Comparison of ENCODE assay signal across 8 cellular contexts in genomic region chr14:77498120-77498979, GRCh38. TPM values are rescaled to one million over a fixed set of nuclear protein-coding genes. Genes with fewer than 3 reads are reported as not detected.
DNase-seq lines count a peak whose midpoint lies in the region; ATAC-seq, FAIRE-seq and TF ChIP-seq lines count a peak whose summit lies in the region.

ISM2 (minus strand) TSS chr14:77498816; CDS start chr14:77498793, 23 bp downstream.

- ATAC-seq in GM18861 (IDR thresholded peaks at IDR 0.05; ENCODE audit: unreplicated experiment) (peak; percentile 53), HG03196 (IDR thresholded peaks at IDR 0.05; ENCODE audit: unreplicated experiment) (peak; percentile 65), HG02970 (IDR thresholded peaks at IDR 0.05; ENCODE audit: low FRiP score, unreplicated experiment) (no peak)

- H3K4me2 ChIP-seq in astrocyte (ENCODE audit: low read length) (peak within 1 kb of the TSS; percentile 86), smooth muscle cell (peak within 1 kb of the TSS; percentile 97)

- H3K27me3 ChIP-seq in ACC112 (ENCODE audit: insufficient read depth, low read length), result peaks cover 30% of the 10 kb centered on the region
- H3K27me3 ChIP-seq in astrocyte (ENCODE audit: insufficient read depth, low read length), result peaks cover 17% of the 10 kb centered on the region
- peaks cover 34% of the 10 kb centered on the region for H3K27me3 ChIP-seq in smooth muscle cell (ENCODE audit: low read depth)

- DNase-seq in SK-N-MC (ENCODE audit: low read depth, low spot score) (no peak), astrocyte (ENCODE audit: low read depth) (peak; percentile 8), smooth muscle cell (lab: John Stamatoyannopoulos, UW; ENCODE audit: unreplicated experiment) (no peak)

- H3K4me3 Mint-ChIP-seq in astrocyte (ENCODE audit: unreplicated experiment), result peak within 1 kb of the TSS; percentile 79

- peaks cover 20% of the 10 kb centered on the region for H3K27me3 Mint-ChIP-seq in astrocyte (ENCODE audit: low read depth, unreplicated experiment)

- H3K36me3 ChIP-seq in ACC112 (ENCODE audit: insufficient read depth, low read length), result no peaks in the 10 kb centered on the region
- no peaks in the 10 kb centered on the region for H3K36me3 ChIP-seq in SK-N-MC (ENCODE audit: insufficient read depth, low read length)
- H3K36me3 ChIP-seq in astrocyte (ENCODE audit: insufficient read depth, low read length), result no peaks in the 10 kb centered on the region
- H3K36me3 ChIP-seq in smooth muscle cell (ENCODE audit: low read depth), result no peaks in the 10 kb centered on the region

- peaks cover 4% of the 10 kb centered on the region for H3K36me3 Mint-ChIP-seq in astrocyte (ENCODE audit: low read depth, unreplicated experiment)

- H3K4me3 ChIP-seq in ACC112 (ENCODE audit: low read depth, low read length) (peak within 1 kb of the TSS; percentile 75), SK-N-MC (peak within 1 kb of the TSS; percentile 79), astrocyte (ENCODE audit: insufficient read depth, low read depth, low read length) (peak within 1 kb of the TSS; percentile 48), iPS-18c (ENCODE audit: insufficient read depth, low read depth, low read length) (peak within 1 kb of the TSS; percentile 66), smooth muscle cell (peak within 1 kb of the TSS; percentile 62)

- H4K20me1 ChIP-seq in astrocyte (ENCODE audit: insufficient read depth, low read length) (no peaks in the 10 kb centered on the region), smooth muscle cell (ENCODE audit: low read depth) (no peaks in the 10 kb centered on the region)

- H3K9me3 Mint-ChIP-seq in astrocyte (ENCODE audit: unreplicated experiment), result peaks cover 2% of the 10 kb centered on the region

- TF ChIP-seq CTCF in astrocyte (IDR thresholded peaks at IDR 0.05; ENCODE audit: insufficient read depth, low read depth, low read length) (no peak), smooth muscle cell (IDR thresholded peaks at IDR 0.05; ENCODE audit: borderline replicate concordance, insufficient read depth, poor library complexity, severe bottlenecking) (no peak)

- H3K4me1 ChIP-seq in ACC112 (ENCODE audit: control insufficient read depth, insufficient read depth, low read length, unreplicated experiment) (no peaks in the 10 kb centered on the region), astrocyte (ENCODE audit: insufficient read depth, low read length) (peaks cover 7% of the 10 kb centered on the region), smooth muscle cell (ENCODE audit: low read depth) (peaks cover 5% of the 10 kb centered on the region)

- no peak for FAIRE-seq in astrocyte (lab: Jason Lieb, UNC)

- H3K27ac ChIP-seq in ACC112 (ENCODE audit: low read depth, low read length) (no peak within 1 kb of the TSS), SK-N-MC (no peak within 1 kb of the TSS), astrocyte (ENCODE audit: low read depth, low read length) (no peak within 1 kb of the TSS), smooth muscle cell (ENCODE audit: low read depth) (no peak within 1 kb of the TSS)

- H2AFZ ChIP-seq in ACC112 (ENCODE audit: low read length, unreplicated experiment) (peak within 1 kb of the TSS; percentile 12), astrocyte (ENCODE audit: low read depth, low read length) (peak within 1 kb of the TSS; percentile 69), smooth muscle cell (ENCODE audit: low read depth) (peak within 1 kb of the TSS; percentile 43)

- H3K79me2 ChIP-seq in ACC112 (ENCODE audit: control insufficient read depth, insufficient read depth, low read length, unreplicated experiment), result no peaks in the 10 kb centered on the region
- H3K79me2 ChIP-seq in astrocyte (ENCODE audit: insufficient read depth, low read length), result no peaks in the 10 kb centered on the region
- no peaks in the 10 kb centered on the region for H3K79me2 ChIP-seq in smooth muscle cell (ENCODE audit: low read depth)

- H3K4me1 Mint-ChIP-seq in astrocyte (ENCODE audit: low read depth, unreplicated experiment), result no peaks in the 10 kb centered on the region

- H3K9ac ChIP-seq in SK-N-MC (ENCODE audit: insufficient read length) (no peak within 1 kb of the TSS), astrocyte (ENCODE audit: low read length) (no peak within 1 kb of the TSS), smooth muscle cell (ENCODE audit: low read depth) (no peak within 1 kb of the TSS)

- H3K9me3 ChIP-seq in SK-N-MC (ENCODE audit: low read depth, low read length), result no peaks in the 10 kb centered on the region
- H3K9me3 ChIP-seq in astrocyte (ENCODE audit: insufficient read depth, low read depth, low read length), result no peaks in the 10 kb centered on the region
- peaks cover 2% of the 10 kb centered on the region for H3K9me3 ChIP-seq in iPS-18c (ENCODE audit: control insufficient read depth, insufficient read depth, low read length)
- no peaks in the 10 kb centered on the region for H3K9me3 ChIP-seq in smooth muscle cell (replicated peaks; ENCODE audit: low read depth)

- H3F3A ChIP-seq in smooth muscle cell (ENCODE audit: low read depth), result no peaks in the 10 kb centered on the region

- WGBS in smooth muscle cell (ENCODE audit: low lambda C conversion rate), result 4% methylated on average over 85 of the region's 104 CpGs

- H3K27ac Mint-ChIP-seq in astrocyte (ENCODE audit: unreplicated experiment), result peak within 1 kb of the TSS; percentile 72

RNA-seq across cellular contexts. Expression of gene ISM2, which starts in this region (rescaled TPM):
- total RNA-seq in astrocyte (0.39 and 0.50 TPM in 2 replicates), smooth muscle cell (2.1 and 2.7 TPM in 2 replicates)
- 0.57 and 0.78 TPM in 2 replicates for polyA plus RNA-seq in smooth muscle cell

Comparison
In these comparisons a context has a peak if more than half of its experiments do, and no peak if none do; other contexts are left out.
1. Peak in DNase-seq, H3K4me3 ChIP-seq and H3K4me2 ChIP-seq in astrocyte; RNA of the gene not detected or under 1 TPM.
2. H2AFZ ChIP-seq: peak in every context shown above with its lines; median percentile 69 in astrocyte; 43 in smooth muscle cell; 12 in ACC112.